Comparison of ENCODE assay signal across 8 cellular contexts in genomic region chr22:21652010-21652546, GRCh38. TPM values are rescaled to one million over a fixed set of nuclear protein-coding genes. Genes with fewer than 3 reads are reported as not detected.
A peak's percentile ranks its signal among the peaks of the same experiment; 100 is the strongest.
DNase-seq lines count a peak whose midpoint lies in the region; ATAC-seq lines count a peak whose summit lies in the region.

No MANE protein-coding gene starts in this region.

- peak overlapping the region in 2 of 3 donors; percentile 54 to 68 for H3K27ac Mint-ChIP-seq in IgD-negative memory B cell
- H3K27ac Mint-ChIP-seq in natural killer cell treated with Interleukin-12 subunit alpha and Interleukin-12 subunit beta and Interleukin-15 and Interleukin-18, amount 100 ng/mL, for 72 hours, result peak overlapping the region; percentile 71 to 87
- H3K27ac Mint-ChIP-seq in stimulated activated naive B cell treated with anti-CD40 and anti-IgM and Interleukin-4, amounts not matched to agents 10 μg/mL and 1 μg/mL and 100 μg/mL, for 72 hours, result peak overlapping the region; percentile 90

- peaks cover 2% of the 10 kb centered on the region for H3K36me3 Mint-ChIP-seq in IgD-negative memory B cell
- no peaks in the 10 kb centered on the region for H3K36me3 Mint-ChIP-seq in natural killer cell treated with Interleukin-12 subunit alpha and Interleukin-12 subunit beta and Interleukin-15 and Interleukin-18, amount 100 ng/mL, for 72 hours
- peaks cover 21% of the 10 kb centered on the region in 2 donors for H3K36me3 Mint-ChIP-seq in stimulated activated naive B cell treated with anti-CD40 and anti-IgM and Interleukin-4, amounts not matched to agents 10 μg/mL and 1 μg/mL and 100 μg/mL, for 72 hours

- DNase-seq in DMS53 treated with DMSO at 0.1 percent for 48 hours (lab: John Stamatoyannopoulos, UW; ENCODE audit: unreplicated experiment) (peak; percentile 26), RKO (ENCODE audit: low spot score) (peak; percentile 89), activated T-helper 1 cell treated with Interleukin-2 at 50 U/mL for 16 hours (ENCODE audit: low read depth) (peak; percentile 67), fibroblast of peridontal ligament (ENCODE audit: extremely low read depth) (peak; percentile 84)
- peak; percentile 91 for DNase-seq in natural killer cell treated with Interleukin-12 subunit alpha and Interleukin-12 subunit beta and Interleukin-15 and Interleukin-18, amount 100 ng/mL, for 72 hours (ENCODE audit: low spot score)
- DNase-seq in stimulated activated naive B cell treated with anti-CD40 and anti-IgM and Interleukin-4, amounts not matched to agents 10 μg/mL and 1 μg/mL and 100 μg/mL, for 72 hours, result peak; percentile 78

- H3K9me3 Mint-ChIP-seq in IgD-negative memory B cell, result no peaks in the 10 kb centered on the region
- H3K9me3 Mint-ChIP-seq in natural killer cell treated with Interleukin-12 subunit alpha and Interleukin-12 subunit beta and Interleukin-15 and Interleukin-18, amount 100 ng/mL, for 72 hours, result no peaks in the 10 kb centered on the region
- H3K9me3 Mint-ChIP-seq in stimulated activated naive B cell treated with anti-CD40 and anti-IgM and Interleukin-4, amounts not matched to agents 10 μg/mL and 1 μg/mL and 100 μg/mL, for 72 hours, result peaks cover 0 to 4% of the 10 kb centered on the region in 2 donors

- H3K27me3 Mint-ChIP-seq in IgD-negative memory B cell, result no peaks in the 10 kb centered on the region
- H3K27me3 Mint-ChIP-seq in natural killer cell treated with Interleukin-12 subunit alpha and Interleukin-12 subunit beta and Interleukin-15 and Interleukin-18, amount 100 ng/mL, for 72 hours, result no peaks in the 10 kb centered on the region
- no peaks in the 10 kb centered on the region for H3K27me3 Mint-ChIP-seq in stimulated activated naive B cell treated with anti-CD40 and anti-IgM and Interleukin-4, amounts not matched to agents 10 μg/mL and 1 μg/mL and 100 μg/mL, for 72 hours

- H3K4me1 Mint-ChIP-seq in IgD-negative memory B cell, result peaks cover 13 to 19% (median 14%) of the 10 kb centered on the region in 3 donors
- peaks cover 28 to 33% of the 10 kb centered on the region in 2 donors for H3K4me1 Mint-ChIP-seq in natural killer cell treated with Interleukin-12 subunit alpha and Interleukin-12 subunit beta and Interleukin-15 and Interleukin-18, amount 100 ng/mL, for 72 hours (ENCODE audit: low read depth in 2 of 2)
- H3K4me1 Mint-ChIP-seq in stimulated activated naive B cell treated with anti-CD40 and anti-IgM and Interleukin-4, amounts not matched to agents 10 μg/mL and 1 μg/mL and 100 μg/mL, for 72 hours, result peaks cover 26 to 45% of the 10 kb centered on the region in 2 donors

- ATAC-seq in GM21528 (IDR thresholded peaks at IDR 0.05; ENCODE audit: low FRiP score, unreplicated experiment), result peak; percentile 64
- ATAC-seq in natural killer cell treated with Interleukin-12 subunit alpha and Interleukin-12 subunit beta and Interleukin-15 and Interleukin-18, amount 100 ng/mL, for 72 hours, result peak; percentile 98
- peak; percentile 97 to 99 for ATAC-seq in stimulated activated naive B cell treated with anti-CD40 and anti-IgM and Interleukin-4, amounts not matched to agents 10 μg/mL and 1 μg/mL and 100 μg/mL, for 72 hours (replicated peaks)

- H3K4me3 Mint-ChIP-seq in IgD-negative memory B cell, result peak overlapping the region; percentile 86 to 94 (median 92)
- peak overlapping the region; percentile 82 for H3K4me3 Mint-ChIP-seq in natural killer cell treated with Interleukin-12 subunit alpha and Interleukin-12 subunit beta and Interleukin-15 and Interleukin-18, amount 100 ng/mL, for 72 hours
- peak overlapping the region; percentile 88 to 99 for H3K4me3 Mint-ChIP-seq in stimulated activated naive B cell treated with anti-CD40 and anti-IgM and Interleukin-4, amounts not matched to agents 10 μg/mL and 1 μg/mL and 100 μg/mL, for 72 hours

RNA-seq across cellular contexts. Expression of gene SDF2L1, which starts 10.0 kb away (rescaled TPM):
- polyA plus RNA-seq in IgD-negative memory B cell, result 61.5 TPM
- 100 to 1,000 TPM; 102 to 127 TPM for total RNA-seq in natural killer cell treated with Interleukin-12 subunit alpha and Interleukin-12 subunit beta and Interleukin-15 and Interleukin-18, amount 100 ng/mL, for 72 hours

RNA-seq across cellular contexts. Expression of gene PPIL2, which starts 13.7 kb away (rescaled TPM):
- 30.4 TPM for polyA plus RNA-seq in IgD-negative memory B cell
- total RNA-seq in natural killer cell treated with Interleukin-12 subunit alpha and Interleukin-12 subunit beta and Interleukin-15 and Interleukin-18, amount 100 ng/mL, for 72 hours, result 10 to 100 TPM; 50.4 to 62.9 TPM

RNA-seq across cellular contexts. Expression of gene CCDC116, which starts 19.5 kb away (rescaled TPM):
- 0.11 TPM for polyA plus RNA-seq in IgD-negative memory B cell
- total RNA-seq in natural killer cell treated with Interleukin-12 subunit alpha and Interleukin-12 subunit beta and Interleukin-15 and Interleukin-18, amount 100 ng/mL, for 72 hours, result 1 to 10 TPM; 2.0 to 2.5 TPM

RNA-seq across cellular contexts. Expression of gene YDJC, which starts 22.3 kb away (rescaled TPM):
- 94.2 TPM for polyA plus RNA-seq in IgD-negative memory B cell
- 10 to 100 TPM; 43.1 to 68.6 TPM for total RNA-seq in natural killer cell treated with Interleukin-12 subunit alpha and Interleukin-12 subunit beta and Interleukin-15 and Interleukin-18, amount 100 ng/mL, for 72 hours

Comparison
In these comparisons a context has a peak if more than half of its experiments do, and no peak if none do; other contexts are left out.
1. Peak in every context shown above with its lines: DNase-seq and ATAC-seq.
2. DNase-seq: peak in every context shown above with its lines; median percentile 91 in natural killer cell treated with Interleukin-12 subunit alpha and Interleukin-12 subunit beta and Interleukin-15 and Interleukin-18, amount 100 ng/mL, for 72 hours; 89 in RKO; 84 in fibroblast of peridontal ligament; 78 in stimulated activated naive B cell treated with anti-CD40 and anti-IgM and Interleukin-4, amounts not matched to agents 10 μg/mL and 1 μg/mL and 100 μg/mL, for 72 hours; 67 in activated T-helper 1 cell treated with Interleukin-2 at 50 U/mL for 16 hours; 26 in DMS53 treated with DMSO at 0.1 percent for 48 hours.